17 cellular contexts compared by ENCODE assay signal in genomic region chr1:229880271-229881170, GRCh38.
DNase-seq lines count a peak whose midpoint lies in the region; ATAC-seq and TF ChIP-seq lines count a peak whose summit lies in the region.
"Had no signal": no experiment of that assay in that cellular context is flagged by ENCODE, and none has a peak within 500 bp of the region (broad histone marks: within the 10 kb centered on the region; RNA-seq: fewer than 3 reads in every experiment).

No MANE protein-coding gene starts in this region.

- no peak overlapping the region for H2BK15ac ChIP-seq in IMR-90 (ENCODE audit: low read depth, low read length)
- no peak overlapping the region for H2BK15ac ChIP-seq in neuronal stem cell (ENCODE audit: low read length)

- CTCF ChIA-PET in IMR-90 (lab: Yijun Ruan, JAX) = interaction anchor here (0.6 to 1.1 kb wide), 3 partner anchors 20 to 365 kb away, joined by 3 to 4 read pairs (median 3); no protein-coding TSS in a partner anchor
- CTCF ChIA-PET in A673 (lab: Charles Lee) = no interaction called here

- H3K27ac ChIP-seq in IMR-90 (ENCODE audit: insufficient read depth, low read length) = no peak overlapping the region
- no peak overlapping the region for H3K27ac ChIP-seq in testis
- no peak overlapping the region for H3K27ac ChIP-seq in A673 (ENCODE audit: low read depth, low read length, poor library complexity, severe bottlenecking)
- H3K27ac ChIP-seq in neuronal stem cell (replicated peaks; ENCODE audit: low read length) = no peak overlapping the region
- H3K27ac ChIP-seq: 22Rv1, RWPE1 had no signal

- ATAC-seq in IMR-90 (ENCODE audit: low read depth) = no peak
- ATAC-seq: HepG2 had no signal

- 80% methylated on average over 1 of the region's 15 CpGs; no CpG with 5 or more reads in 1 of the 2 experiments for WGBS in IMR-90 (ENCODE audit: extremely low coverage in 2 of 2, insufficient read length in 1 of 2), 2 experiments
- WGBS in testis, 2 donors = 78 to 80% methylated on average over 8 to 15 of the region's 15 CpGs
- no CpG with 5 or more reads among the region's 15 CpGs for WGBS in neuronal stem cell (ENCODE audit: extremely low coverage in 2 of 2, insufficient read length in 2 of 2, insufficient replicate concordance in 1 of 2), 2 donors

- TF ChIP-seq RAD21 in IMR-90 (IDR thresholded peaks at IDR 0.05; ENCODE audit: low read length) = no peak

- dilution Hi-C loops in IMR-90 (cut with HindIII; ENCODE audit: low sequenced_read_pairs, unreplicated experiment) = no loop called here

- no TSS peak for BruUV-seq in IMR-90 (replicated peaks; lab: Mats Ljungman, UMichigan)
- no TSS peak for BruUV-seq in A673 (replicated peaks; lab: Mats Ljungman, UMichigan)

- H3K4ac ChIP-seq in IMR-90 (ENCODE audit: low read depth, low read length) (no peak overlapping the region), neuronal stem cell (ENCODE audit: low read length) (no peak overlapping the region)

- no peaks in the 10 kb centered on the region for H3K79me1 ChIP-seq in IMR-90 (ENCODE audit: low read depth in 1 of 2, low read length in 2 of 2)
- H3K79me1 ChIP-seq in neuronal stem cell (ENCODE audit: low read depth, low read length) = no peaks in the 10 kb centered on the region

- H3K4me1 ChIP-seq in IMR-90 (ENCODE audit: control insufficient read depth, insufficient read depth, low read length) (no peaks in the 10 kb centered on the region), testis (no peaks in the 10 kb centered on the region), A673 (ENCODE audit: insufficient read depth, low read length, poor library complexity, severe bottlenecking) (no peaks in the 10 kb centered on the region), neuronal stem cell (ENCODE audit: control insufficient read depth in 2 of 2, insufficient read depth in 1 of 2, low read depth in 1 of 2, low read length in 2 of 2) (peaks cover 0 to 2% of the 10 kb centered on the region in 2 donors)

- H3K23ac ChIP-seq in IMR-90 (ENCODE audit: low read depth, low read length) (no peak overlapping the region), neuronal stem cell (ENCODE audit: low read depth, low read length, poor library complexity) (no peak overlapping the region)

- TF ChIP-seq POLR2A in IMR-90 (IDR thresholded peaks at IDR 0.05; ENCODE audit: low read depth, low read length) = no peak
- no peak for TF ChIP-seq POLR2A in testis (IDR thresholded peaks at IDR 0.05)

- no peak overlapping the region for H4K8ac ChIP-seq in IMR-90 (ENCODE audit: low read depth in 2 of 2, low read length in 2 of 2)
- no peak overlapping the region for H4K8ac ChIP-seq in neuronal stem cell (ENCODE audit: low read depth, low read length)

- H3K14ac ChIP-seq in IMR-90 (replicated peaks; ENCODE audit: low read depth, low read length) (no peak overlapping the region), neuronal stem cell (ENCODE audit: low read length) (no peak overlapping the region)

- no peak overlapping the region for H4K5ac ChIP-seq in IMR-90 (ENCODE audit: low read depth, low read length)

- no peak overlapping the region for H2AK5ac ChIP-seq in IMR-90 (ENCODE audit: low read depth, low read length)
- H2AK5ac ChIP-seq in neuronal stem cell (ENCODE audit: low read depth, low read length) = no peak overlapping the region

- in situ Hi-C loops in IMR-90 (cut with MboI; ENCODE audit: low sequenced_read_pairs) = no loop called here

- H2BK120ac ChIP-seq in IMR-90 (ENCODE audit: low read depth, low read length) (no peak overlapping the region), neuronal stem cell (ENCODE audit: low read depth, low read length) (no peak overlapping the region)

- H2AFZ ChIP-seq in IMR-90 (replicated peaks; ENCODE audit: low read length, poor library complexity) (no peak overlapping the region), neuronal stem cell (ENCODE audit: low read length) (no peak overlapping the region)

- no peaks in the 10 kb centered on the region for H3K9me3 Mint-ChIP-seq in activated CD4-positive, alpha-beta T cell treated with anti-CD3 and anti-CD28 coated beads, Interleukin-2, amount 10 ng/mL, durations not matched to agents 24 days and 14 days
- H3K9me3 Mint-ChIP-seq in endothelial cell (ENCODE audit: unreplicated experiment) = no peaks in the 10 kb centered on the region

- H3K36me3 ChIP-seq in IMR-90 (ENCODE audit: control insufficient read depth, insufficient read depth, low read length) (no peaks in the 10 kb centered on the region), testis (ENCODE audit: low read depth, missing control alignments) (no peaks in the 10 kb centered on the region), A673 (ENCODE audit: insufficient read depth, low read length, poor library complexity, severe bottlenecking) (no peaks in the 10 kb centered on the region), neuronal stem cell (replicated peaks in 1 of 2; ENCODE audit: control insufficient read depth in 2 of 2, insufficient read depth in 2 of 2, low read length in 2 of 2) (no peaks in the 10 kb centered on the region)
- H3K36me3 ChIP-seq: MG63 had no signal

- DNase-seq in activated CD4-positive, alpha-beta T cell treated with anti-CD3 and anti-CD28 coated beads, Interleukin-2, amount 10 ng/mL, durations not matched to agents 24 days and 14 days = peak; percentile 40
- DNase-seq in activated CD4-positive, alpha-beta T cell treated with anti-CD3 and anti-CD28 coated beads, Interleukin-2, amount 50 U/mL, for 48 hours = no peak
- no peak for DNase-seq in IMR-90
- peak; percentile 37 for DNase-seq in islet precursor cell
- peak; percentile 4 for DNase-seq in testis
- no peak for DNase-seq in endothelial cell (ENCODE audit: low spot score)
- DNase-seq in A673 (ENCODE audit: low spot score) = no peak
- DNase-seq in neuronal stem cell (ENCODE audit: low spot score) = no peak
- DNase-seq: C1 segment of cervical spinal cord, EL, MG63, NCI-H1092 treated with DMSO at 0.1 percent for 48 hours, NCI-H1694, NCI-H2107 had no signal

- no peaks in the 10 kb centered on the region for H3K36me3 Mint-ChIP-seq in activated CD4-positive, alpha-beta T cell treated with anti-CD3 and anti-CD28 coated beads, Interleukin-2, amount 10 ng/mL, durations not matched to agents 24 days and 14 days (ENCODE audit: low read depth)
- H3K36me3 Mint-ChIP-seq in endothelial cell (ENCODE audit: low read depth, unreplicated experiment) = no peaks in the 10 kb centered on the region

- no peaks in the 10 kb centered on the region for H3K4me1 Mint-ChIP-seq in activated CD4-positive, alpha-beta T cell treated with anti-CD3 and anti-CD28 coated beads, Interleukin-2, amount 10 ng/mL, durations not matched to agents 24 days and 14 days
- H3K4me1 Mint-ChIP-seq in endothelial cell (ENCODE audit: unreplicated experiment) = no peaks in the 10 kb centered on the region

- H3K4me3 Mint-ChIP-seq in activated CD4-positive, alpha-beta T cell treated with anti-CD3 and anti-CD28 coated beads, Interleukin-2, amount 10 ng/mL, durations not matched to agents 24 days and 14 days = no peak overlapping the region
- no peak overlapping the region for H3K4me3 Mint-ChIP-seq in endothelial cell (ENCODE audit: unreplicated experiment)

- H3K27ac Mint-ChIP-seq in activated CD4-positive, alpha-beta T cell treated with anti-CD3 and anti-CD28 coated beads, Interleukin-2, amount 10 ng/mL, durations not matched to agents 24 days and 14 days = no peak overlapping the region
- no peak overlapping the region for H3K27ac Mint-ChIP-seq in endothelial cell (ENCODE audit: unreplicated experiment)

- H4K20me1 ChIP-seq in IMR-90 (ENCODE audit: insufficient read depth, low read length) = no peaks in the 10 kb centered on the region

- POLR2A ChIA-PET in IMR-90 (lab: Charles Lee; ENCODE audit: unreplicated experiment) (no interaction called here), A673 (lab: Charles Lee; ENCODE audit: low non-redundant PET) (no interaction called here)

- H3K4me2 ChIP-seq in IMR-90 (ENCODE audit: low read depth, low read length) (no peak overlapping the region), neuronal stem cell (ENCODE audit: insufficient read depth, low read length, poor library complexity, severe bottlenecking) (no peak overlapping the region)

- H2BK12ac ChIP-seq in neuronal stem cell (ENCODE audit: low read length) = no peak overlapping the region

- peak overlapping the region; percentile 70 for H2AK9ac ChIP-seq in IMR-90 (replicated peaks; ENCODE audit: low read depth, low read length, poor library complexity)

- H3K56ac ChIP-seq in IMR-90 (ENCODE audit: extremely low read depth, insufficient read depth, low read length) = no peak overlapping the region

- H3K9me1 ChIP-seq in IMR-90 (ENCODE audit: insufficient read depth, low read length) = no peaks in the 10 kb centered on the region

- H2BK5ac ChIP-seq in IMR-90 (ENCODE audit: low read depth, low read length, poor library complexity, severe bottlenecking) (no peak overlapping the region), neuronal stem cell (ENCODE audit: low read length) (no peak overlapping the region)

- no peak overlapping the region for H2BK20ac ChIP-seq in IMR-90 (ENCODE audit: low read depth, low read length)

- H3K4me3 ChIP-seq in IMR-90 (ENCODE audit: insufficient read depth, low read depth, low read length) (no peak overlapping the region), testis (no peak overlapping the region), A673 (ENCODE audit: low read depth, low read length, poor library complexity, severe bottlenecking) (no peak overlapping the region), neuronal stem cell (ENCODE audit: low read length in 2 of 2) (no peak overlapping the region)
- H3K4me3 ChIP-seq: MG63 had no signal

- no peak overlapping the region for H3K9ac ChIP-seq in IMR-90 (ENCODE audit: low read depth, low read length)
- H3K9ac ChIP-seq in neuronal stem cell (ENCODE audit: low read depth, low read length, poor library complexity) = no peak overlapping the region

- H4K91ac ChIP-seq in IMR-90 (ENCODE audit: insufficient read depth, low read depth, low read length) = no peak overlapping the region
- no peak overlapping the region for H4K91ac ChIP-seq in neuronal stem cell (ENCODE audit: low read depth, low read length, poor library complexity)

- TF ChIP-seq CTCF in IMR-90 (conservative IDR thresholded peaks at IDR 0.05; ENCODE audit: low read depth, low read length) (no peak), testis (IDR thresholded peaks at IDR 0.05) (no peak), endothelial cell (IDR thresholded peaks at IDR 0.05; ENCODE audit: unreplicated experiment) (no peak), A673 (conservative IDR thresholded peaks at IDR 0.05; ENCODE audit: low read depth, low read length) (no peak)

- H3K18ac ChIP-seq in IMR-90 (ENCODE audit: low read depth, low read length) (no peak overlapping the region), neuronal stem cell (ENCODE audit: low read length) (no peak overlapping the region)

- H3K9me3 ChIP-seq in IMR-90 (ENCODE audit: control insufficient read depth, insufficient read depth, low read length) = no peaks in the 10 kb centered on the region
- no peaks in the 10 kb centered on the region for H3K9me3 ChIP-seq in testis
- no peaks in the 10 kb centered on the region for H3K9me3 ChIP-seq in A673 (ENCODE audit: low read depth, low read length, poor library complexity, severe bottlenecking)
- H3K9me3 ChIP-seq in neuronal stem cell (replicated peaks in 1 of 2; ENCODE audit: control insufficient read depth in 2 of 2, insufficient read depth in 1 of 2, low read depth in 1 of 2, low read length in 2 of 2) = no peaks in the 10 kb centered on the region
- H3K9me3 ChIP-seq: MG63 had no signal

- H3K27me3 Mint-ChIP-seq in activated CD4-positive, alpha-beta T cell treated with anti-CD3 and anti-CD28 coated beads, Interleukin-2, amount 10 ng/mL, durations not matched to agents 24 days and 14 days = peaks cover 18% of the 10 kb centered on the region
- H3K27me3 Mint-ChIP-seq in endothelial cell (ENCODE audit: unreplicated experiment) = no peaks in the 10 kb centered on the region

- intact Hi-C loops in activated CD4-positive, alpha-beta T cell treated with anti-CD3 and anti-CD28 coated beads, Interleukin-2, amount 10 ng/mL, durations not matched to agents 24 days and 14 days (cut with micrococcal nuclease) = no loop called here
- intact Hi-C loops in IMR-90 (cut with micrococcal nuclease) (no loop called here), testis (cut with DNase I; ENCODE audit: low total_unique reads) (no loop called here), A673 (cut with micrococcal nuclease; ENCODE audit: unreplicated experiment) (no loop called here)

- peaks cover 2% of the 10 kb centered on the region; the same call in 1 of the 2 replicates for H3K27me3 ChIP-seq in IMR-90 (ENCODE audit: control insufficient read depth, insufficient read depth, low read length)
- H3K27me3 ChIP-seq in testis = no peaks in the 10 kb centered on the region
- H3K27me3 ChIP-seq in A673 (replicated peaks; ENCODE audit: insufficient read depth, low read depth, low read length, poor library complexity) = no peaks in the 10 kb centered on the region
- H3K27me3 ChIP-seq in neuronal stem cell (ENCODE audit: control insufficient read depth in 3 of 3, insufficient read depth in 3 of 3, low read depth in 1 of 3, low read length in 3 of 3) = peaks cover 0 to 3% (median 0%) of the 10 kb centered on the region in 3 experiments

Comparison
In these comparisons a context has a peak if more than half of its experiments do, and no peak if none do; other contexts are left out.
1. DNase-seq: peak in activated CD4-positive, alpha-beta T cell treated with anti-CD3 and anti-CD28 coated beads, Interleukin-2, amount 10 ng/mL, durations not matched to agents 24 days and 14 days (single experiment), islet precursor cell (single experiment) and testis (single experiment); none in activated CD4-positive, alpha-beta T cell treated with anti-CD3 and anti-CD28 coated beads, Interleukin-2, amount 50 U/mL, for 48 hours (0 of 2), IMR-90 (single experiment), endothelial cell (single experiment), A673 (single experiment) and neuronal stem cell (single experiment).